ENCODE assay signal across 1 cellular context in genomic region chr19:11581740-11582139, GRCh38.
TF ChIP-seq lines count a peak whose summit lies in the region.

No MANE protein-coding gene starts in this region.

TF ChIP-seq in K562, 482 proteins besides CTCF, POLR2A, EP300 and RAD21 (continued from another document):
- TF ChIP-seq CTCFL (IDR thresholded peaks at IDR 0.05; ENCODE audit: borderline replicate concordance, insufficient read depth, low read depth, low read length, poor library complexity, severe bottlenecking) (no peak), ZNF778 (CRISPR knock-in tag; IDR thresholded peaks at IDR 0.05) (no peak), TAF7 (tag; IDR thresholded peaks at IDR 0.05) (no peak), U2AF1 (optimal IDR thresholded peaks at IDR 0.05; ENCODE audit: low read depth, low read length) (no peak), ID3 (CRISPR knock-in tag; IDR thresholded peaks at IDR 0.05) (no peak), ID3 (tag; IDR thresholded peaks at IDR 0.05) (no peak), CBFA2T3 (IDR thresholded peaks at IDR 0.05) (peak; percentile 61), GTF2F1 (IDR thresholded peaks at IDR 0.05; ENCODE audit: low read depth, low read length) (no peak), ARID1B (IDR thresholded peaks at IDR 0.05) (peak; percentile 56), EP400 (IDR thresholded peaks at IDR 0.05) (no peak), BCL6 (CRISPR knock-in tag; IDR thresholded peaks at IDR 0.05) (no peak), BMI1 (IDR thresholded peaks at IDR 0.05; ENCODE audit: low read length) (no peak), JUNB (CRISPR knock-in tag; conservative IDR thresholded peaks at IDR 0.05) (no peak), ZNF395 (CRISPR knock-in tag; IDR thresholded peaks at IDR 0.05) (no peak), EGR1 (conservative IDR thresholded peaks at IDR 0.05) (peak; percentile 86), ZNF174 (CRISPR knock-in tag; IDR thresholded peaks at IDR 0.05) (no peak), ETV6 (IDR thresholded peaks at IDR 0.05; ENCODE audit: borderline replicate concordance in 1 of 2, low read depth in 2 of 2, low read length in 1 of 2) (no peak), ETV6 (CRISPR knock-in tag; IDR thresholded peaks at IDR 0.05; ENCODE audit: borderline replicate concordance) (no peak), LEF1 (IDR thresholded peaks at IDR 0.05) (peak; percentile 61), MTA2 (IDR thresholded peaks at IDR 0.05; ENCODE audit: low read depth) (0 out of 2 replicates have a peak, but pooled peaks have one; percentile 15), BRD9 (IDR thresholded peaks at IDR 0.05; ENCODE audit: low read depth, partially characterized antibody) (no peak), BRD4 (IDR thresholded peaks at IDR 0.05) (no peak), STAT5A (IDR thresholded peaks at IDR 0.05; ENCODE audit: borderline replicate concordance, low read length) (no peak), HMBOX1 (IDR thresholded peaks at IDR 0.05) (no peak), SMARCC2 (IDR thresholded peaks at IDR 0.05; ENCODE audit: low read depth) (no peak), ADNP (tag; IDR thresholded peaks at IDR 0.05) (0 out of 2 replicates have a peak, but pooled peaks have one; percentile 66), RNF219 (CRISPR knock-in tag; IDR thresholded peaks at IDR 0.05) (no peak), PTTG1 (tag; IDR thresholded peaks at IDR 0.05; ENCODE audit: low read depth) (no peak), CC2D1A (IDR thresholded peaks at IDR 0.05) (0 out of 2 replicates have a peak, but pooled peaks have one; percentile 41), ZBTB1 (CRISPR knock-in tag; IDR thresholded peaks at IDR 0.05; ENCODE audit: borderline replicate concordance, low read depth) (no peak), MNT (conservative IDR thresholded peaks at IDR 0.05) (0 out of 4 replicates have a peak, but pooled peaks of 1 of the 2 experiments have one; percentile 23), ETS2 (tag; IDR thresholded peaks at IDR 0.05; ENCODE audit: borderline replicate concordance, poor library complexity, severe bottlenecking) (no peak), ZNF639 (CRISPR knock-in tag; conservative IDR thresholded peaks at IDR 0.05 in 1 of 2, IDR thresholded peaks at IDR 0.05 in 1 of 2) (no peak), PTRF (tag; IDR thresholded peaks at IDR 0.05) (no peak), CREB1 (IDR thresholded peaks at IDR 0.05) (no peak), CREB1 (CRISPR knock-in tag; IDR thresholded peaks at IDR 0.05) (no peak), NR2F6 (CRISPR knock-in tag; IDR thresholded peaks at IDR 0.05) (no peak), MEIS2 (IDR thresholded peaks at IDR 0.05; ENCODE audit: partially characterized antibody) (peak; percentile 27), SRSF1 (IDR thresholded peaks at IDR 0.05; ENCODE audit: low read depth, low read length) (no peak), FOXK1 (CRISPR knock-in tag; IDR thresholded peaks at IDR 0.05; ENCODE audit: borderline replicate concordance) (no peak), SMARCA4 (IDR thresholded peaks at IDR 0.05) (peak; percentile 19; the same call in 1 of the 2 replicates), ZNF79 (CRISPR knock-in tag; IDR thresholded peaks at IDR 0.05; ENCODE audit: low read depth) (peak; percentile 31; the same call in 1 of the 2 replicates), ATF7 (IDR thresholded peaks at IDR 0.05) (no peak), VEZF1 (CRISPR knock-in tag; IDR thresholded peaks at IDR 0.05) (0 out of 2 replicates have a peak, but pooled peaks have one; percentile 11), NFIX (CRISPR knock-in tag; IDR thresholded peaks at IDR 0.05; ENCODE audit: low read depth) (no peak), HNRNPK (IDR thresholded peaks at IDR 0.05; ENCODE audit: low read depth, low read length, poor library complexity, severe bottlenecking) (no peak)
